ENCODE assay signal across 8 cellular contexts in the genomic region with DNA sequence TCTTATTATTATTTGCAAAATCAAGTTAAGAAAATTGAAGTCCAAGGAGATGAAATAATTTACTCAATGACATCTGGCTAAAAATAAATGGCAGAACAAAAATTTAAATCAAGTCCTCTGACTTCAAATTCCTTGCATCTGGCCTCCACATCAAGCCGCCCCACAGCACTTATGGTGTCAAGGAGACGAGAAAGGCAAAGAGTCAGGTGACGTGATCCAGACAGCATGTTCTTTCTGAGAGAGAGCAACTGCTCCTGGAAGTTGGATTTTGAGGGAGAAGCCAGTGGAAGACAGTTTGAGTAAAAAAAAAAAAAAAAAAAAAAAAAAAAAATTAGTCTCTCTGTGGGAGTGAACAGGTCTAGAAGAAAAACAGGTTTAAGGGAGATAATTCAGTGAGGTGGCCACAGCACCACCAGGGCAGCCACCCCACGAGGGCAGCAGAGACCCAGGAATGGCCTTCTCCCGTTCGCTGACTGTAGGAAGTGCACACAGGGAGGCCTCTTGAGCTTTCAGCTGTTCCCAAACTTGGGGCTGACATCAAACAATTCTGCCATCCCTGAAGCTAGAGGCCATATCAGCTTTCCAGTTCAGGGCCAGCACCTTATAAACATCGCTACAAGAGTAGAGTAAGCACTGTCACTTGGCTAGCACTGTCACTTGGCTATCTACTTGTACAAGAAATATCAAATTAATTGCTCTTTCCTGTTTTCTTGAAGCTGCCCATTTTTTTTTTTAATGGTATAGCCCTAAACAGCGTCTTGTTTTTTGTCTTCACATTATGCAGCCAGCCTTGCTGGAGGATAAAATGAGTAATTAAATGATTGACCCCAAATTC. TPM values are rescaled to one million over a fixed set of nuclear protein-coding genes. Genes with fewer than 3 reads are reported as not detected.
DNase-seq lines count a peak whose midpoint lies in the region; ATAC-seq and TF ChIP-seq lines count a peak whose summit lies in the region.

No MANE protein-coding gene starts in this region.

- no peak overlapping the region for H3K9ac ChIP-seq in adipocyte (ENCODE audit: low read length)

- H3K4me3 ChIP-seq in LNCaP clone FGC (ENCODE audit: low read depth, low read length) (no peak overlapping the region), adipocyte (ENCODE audit: low read length) (no peak overlapping the region)

- intact Hi-C loops in cardiac septum (cut with DNase I) (loop anchor here (1.0 to 5.0 kb wide), 4 partner anchors 27 to 273 kb away; a partner anchor contains a TSS), posterior vena cava (cut with DNase I) (loop anchor here (5.0 to 10.0 kb wide), 2 partner anchors 273 to 286 kb away; a partner anchor contains a TSS)

- no peaks in the 10 kb centered on the region for H3K9me3 ChIP-seq in adipocyte (ENCODE audit: control insufficient read depth, low read length)

- CTCF ChIA-PET in GM10248 (lab: Yijun Ruan, JAX), result interaction anchor here (0.6 to 9.7 kb wide), 40 partner anchors 9 to 310 kb away, joined by 3 to 75 read pairs (median 4); a partner anchor contains a TSS

- H3K27me3 ChIP-seq in adipocyte (replicated peaks; ENCODE audit: control insufficient read depth, insufficient read depth, low read length), result no peaks in the 10 kb centered on the region

- ATAC-seq in HG02571 (IDR thresholded peaks at IDR 0.05; ENCODE audit: unreplicated experiment) (no peak), GM19395 (IDR thresholded peaks at IDR 0.05; ENCODE audit: unreplicated experiment) (no peak)

- peaks cover 5% of the 10 kb centered on the region for H3K4me1 ChIP-seq in adipocyte (ENCODE audit: control insufficient read depth, insufficient read depth, low read length)

- in situ Hi-C loops in SK-MEL-5 (cut with HindIII; ENCODE audit: low pct_unique_long_range_greater_than_20kb, low sequenced_read_pairs), result no loop called here

- DNase-seq in GM10248 (ENCODE audit: extremely low spot score), result peak; percentile 74
- peak; percentile 64 for DNase-seq in LNCaP clone FGC (ENCODE audit: low read depth)
- DNase-seq in SK-MEL-5 (ENCODE audit: low read depth, low spot score), result peak; percentile 75
- peak; percentile 73 for DNase-seq in adipocyte (ENCODE audit: low read depth)
- peak; percentile 93 for DNase-seq in cardiac septum (ENCODE audit: low spot score)
- peak; percentile 93 for DNase-seq in posterior vena cava (ENCODE audit: low spot score)

- TF ChIP-seq CTCF in GM10248 (IDR thresholded peaks at IDR 0.05; ENCODE audit: control extremely low read depth, extremely low read depth, low read depth, missing control alignments) (peak; percentile 88), LNCaP clone FGC (IDR thresholded peaks at IDR 0.05; ENCODE audit: control insufficient read depth, extremely low read depth, insufficient read depth) (peak; percentile 95)

- no peaks in the 10 kb centered on the region for H3K36me3 ChIP-seq in adipocyte (ENCODE audit: control insufficient read depth, insufficient read depth, low read length, severe bottlenecking)

- POLR2A ChIA-PET in GM10248 (lab: Yijun Ruan, JAX), result interaction anchor here (1.7 kb wide), 1 partner anchor 273 kb away, joined by 4 read pairs; a partner anchor contains a TSS

RNA-seq across cellular contexts. Expression of a gene that starts 7.8 kb away (rescaled TPM):
- total RNA-seq in SK-MEL-5 (2014; rRNA removed; shearing (Covaris generic)), result 0.08 TPM in 1 of 2 replicates, not detected in the other
- 0.08 and 0.18 TPM in 2 replicates for polyA plus RNA-seq in SK-MEL-5 (2015; cell fraction: cytosol; rRNA removed)
- 3.3 and 5.8 TPM in 2 replicates for polyA plus RNA-seq in SK-MEL-5 (2015; cell fraction: nucleus; rRNA removed)
- total RNA-seq in cardiac septum (2.6 TPM), posterior vena cava (10 to 100 TPM; 37.1 to 45.8 TPM)

RNA-seq across cellular contexts. Expression of a gene that starts 21.8 kb away (rescaled TPM):
- not detected in 2 replicates for total RNA-seq in SK-MEL-5 (2014; rRNA removed; shearing (Covaris generic))
- not detected in 2 replicates for polyA plus RNA-seq in SK-MEL-5 (2015; cell fraction: cytosol; rRNA removed)
- polyA plus RNA-seq in SK-MEL-5 (2015; cell fraction: nucleus; rRNA removed), result not detected in 2 replicates
- total RNA-seq in cardiac septum, result 0.51 TPM
- 10 to 100 TPM; 10.3 to 17.5 TPM for total RNA-seq in posterior vena cava

RNA-seq across cellular contexts. Expression of a gene that starts 21.8 kb away (rescaled TPM):
- total RNA-seq in SK-MEL-5 (2014; rRNA removed; shearing (Covaris generic)), result 0.21 TPM in 1 of 2 replicates, not detected in the other
- polyA plus RNA-seq in SK-MEL-5 (2015; cell fraction: cytosol; rRNA removed), result not detected in 2 replicates
- polyA plus RNA-seq in SK-MEL-5 (2015; cell fraction: nucleus; rRNA removed), result not detected in 2 replicates
- 0.32 TPM for total RNA-seq in cardiac septum
- total RNA-seq in posterior vena cava, result 1 to 10 TPM; 4.2 to 7.1 TPM

RNA-seq across cellular contexts. Expression of a gene that starts 32.3 kb away (rescaled TPM):
- 683 and 745 TPM in 2 replicates for total RNA-seq in SK-MEL-5 (2014; rRNA removed; shearing (Covaris generic))
- 342 and 365 TPM in 2 replicates for polyA plus RNA-seq in SK-MEL-5 (2015; cell fraction: cytosol; rRNA removed)
- 62.0 and 97.5 TPM in 2 replicates for polyA plus RNA-seq in SK-MEL-5 (2015; cell fraction: nucleus; rRNA removed)
- total RNA-seq in cardiac septum (565 TPM), posterior vena cava (100 to 1,000 TPM; 148 to 164 TPM)

RNA-seq across cellular contexts. Expression of a gene that starts 32.5 kb away (rescaled TPM):
- total RNA-seq in SK-MEL-5 (2014; rRNA removed; shearing (Covaris generic)), result 54.1 and 57.1 TPM in 2 replicates
- polyA plus RNA-seq in SK-MEL-5 (2015; cell fraction: cytosol; rRNA removed), result 53.8 and 69.0 TPM in 2 replicates
- polyA plus RNA-seq in SK-MEL-5 (2015; cell fraction: nucleus; rRNA removed), result 87.5 and 109 TPM in 2 replicates
- total RNA-seq in cardiac septum (29.6 TPM), posterior vena cava (10 to 100 TPM; 20.9 to 21.2 TPM)

Comparison
In these comparisons a context has a peak if more than half of its experiments do, and no peak if none do; other contexts are left out.
1. RNA of a gene that starts 7.8 kb away (total RNA-seq): 37.1 to 45.8 TPM in posterior vena cava; 2.6 TPM in cardiac septum (single experiment) and 0.08 TPM in SK-MEL-5; every median in the first group is over 10 times any median in the second.
2. Peak in every context shown above with its lines, with median percentiles within 50 percentile points of each other: DNase-seq.